In the genomic region with DNA sequence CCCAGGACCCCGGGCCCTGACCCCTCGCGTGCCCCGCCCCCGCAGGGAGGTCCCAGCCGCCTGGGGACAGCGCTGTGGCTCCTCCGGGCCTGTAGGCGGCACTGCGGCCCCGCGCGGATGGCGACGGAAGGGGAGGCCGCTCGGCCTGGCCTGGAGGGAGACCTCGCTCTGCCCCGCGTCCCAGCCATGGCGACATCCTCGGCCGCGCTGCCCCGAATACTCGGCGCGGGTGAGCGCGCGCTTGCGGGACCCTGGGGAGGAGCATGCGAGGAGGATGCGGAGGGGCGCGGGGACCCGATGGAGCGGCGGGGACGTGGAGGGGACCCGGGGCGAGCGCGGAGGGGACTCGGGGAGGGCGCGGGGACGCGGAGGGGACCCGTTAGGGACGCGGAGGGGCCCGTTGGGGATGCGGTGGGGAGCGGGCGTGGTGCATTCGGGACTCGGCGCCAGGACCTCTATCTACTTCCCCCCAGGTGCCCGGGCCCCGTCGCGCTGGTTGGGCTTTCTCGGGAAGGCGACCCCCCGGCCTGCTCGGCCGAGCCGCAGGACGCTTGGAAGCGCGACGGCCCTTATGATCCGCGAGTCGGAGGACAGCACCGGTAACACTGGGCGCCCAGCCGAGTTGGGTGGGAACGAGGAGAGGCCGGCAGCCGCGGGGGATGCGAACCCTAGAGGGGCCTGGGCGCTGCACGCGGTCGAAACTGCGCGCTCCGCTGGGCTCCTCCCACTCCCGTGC, we compare ENCODE assay signal across 1 cellular context.
TF ChIP-seq lines count a peak whose summit lies in the region.

TSS of gene MRPS2 (plus strand) at position 158 of the 736 bp plus-strand sequence. CDS start at position 187, 29 bp downstream.

TF ChIP-seq in HepG2, 621 proteins besides CTCF, POLR2A, EP300 and RAD21 (continued from another document and continues in another):
- TF ChIP-seq, protein P1, sequence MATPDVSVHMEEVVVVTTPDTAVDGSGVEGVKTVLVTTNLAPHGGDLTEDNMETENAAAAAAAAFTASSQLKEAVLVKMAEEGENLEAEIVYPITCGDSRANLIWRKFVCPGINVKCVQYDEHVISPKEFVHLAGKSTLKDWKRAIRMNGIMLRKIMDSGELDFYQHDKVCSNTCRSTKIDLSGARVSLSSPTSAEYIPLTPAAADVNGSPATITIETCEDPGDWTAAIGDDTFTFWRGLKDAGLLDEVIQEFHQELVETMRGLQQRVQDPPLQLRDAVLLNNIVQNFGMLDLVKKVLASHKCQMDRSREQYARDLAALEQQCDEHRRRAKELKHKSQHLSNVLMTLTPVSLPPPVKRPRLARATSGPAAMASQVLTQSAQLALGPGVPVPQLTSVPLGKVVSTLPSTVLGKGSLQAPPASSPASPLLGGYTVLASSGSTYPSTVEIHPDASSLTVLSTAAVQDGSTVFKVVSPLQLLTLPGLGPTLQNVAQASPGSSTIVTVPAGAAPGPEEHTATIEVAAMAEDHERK (CRISPR knock-in tag; IDR thresholded peaks at IDR 0.05; ENCODE audit: low read depth): 0 out of 2 replicates have a peak, but pooled peaks have one; percentile 27
- peak; percentile 38; the same call in 1 of the 2 replicates for TF ChIP-seq ZSCAN20 (CRISPR knock-in tag; IDR thresholded peaks at IDR 0.05; ENCODE audit: borderline replicate concordance)
- no peak for TF ChIP-seq DPF2 (CRISPR knock-in tag; IDR thresholded peaks at IDR 0.05; ENCODE audit: borderline replicate concordance, low read depth)
- TF ChIP-seq HNRNPK (IDR thresholded peaks at IDR 0.05; ENCODE audit: low read depth, low read length, poor library complexity, severe bottlenecking): peak; percentile 62
- peak; percentile 64 for TF ChIP-seq THAP9 (CRISPR knock-in tag; IDR thresholded peaks at IDR 0.05; ENCODE audit: borderline replicate concordance)
- peak; percentile 71 for TF ChIP-seq ZBTB14 (CRISPR knock-in tag; IDR thresholded peaks at IDR 0.05)
- peak; percentile 91 for TF ChIP-seq HOXA5 (CRISPR knock-in tag; IDR thresholded peaks at IDR 0.05)
- no peak for TF ChIP-seq ZEB1 (IDR thresholded peaks at IDR 0.05; ENCODE audit: insufficient replicate concordance, low read depth)
- peak; percentile 79 for TF ChIP-seq BHLHE40 (IDR thresholded peaks at IDR 0.05; ENCODE audit: low read length)
- TF ChIP-seq, protein P2, sequence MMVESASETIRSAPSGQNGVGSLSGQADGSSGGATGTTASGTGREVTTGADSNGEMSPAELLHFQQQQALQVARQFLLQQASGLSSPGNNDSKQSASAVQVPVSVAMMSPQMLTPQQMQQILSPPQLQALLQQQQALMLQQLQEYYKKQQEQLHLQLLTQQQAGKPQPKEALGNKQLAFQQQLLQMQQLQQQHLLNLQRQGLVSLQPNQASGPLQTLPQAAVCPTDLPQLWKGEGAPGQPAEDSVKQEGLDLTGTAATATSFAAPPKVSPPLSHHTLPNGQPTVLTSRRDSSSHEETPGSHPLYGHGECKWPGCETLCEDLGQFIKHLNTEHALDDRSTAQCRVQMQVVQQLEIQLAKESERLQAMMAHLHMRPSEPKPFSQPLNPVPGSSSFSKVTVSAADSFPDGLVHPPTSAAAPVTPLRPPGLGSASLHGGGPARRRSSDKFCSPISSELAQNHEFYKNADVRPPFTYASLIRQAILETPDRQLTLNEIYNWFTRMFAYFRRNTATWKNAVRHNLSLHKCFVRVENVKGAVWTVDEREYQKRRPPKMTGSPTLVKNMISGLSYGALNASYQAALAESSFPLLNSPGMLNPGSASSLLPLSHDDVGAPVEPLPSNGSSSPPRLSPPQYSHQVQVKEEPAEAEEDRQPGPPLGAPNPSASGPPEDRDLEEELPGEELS (CRISPR knock-in tag; IDR thresholded peaks at IDR 0.05): peak; percentile 52; the same call in 1 of the 2 replicates
- no peak for TF ChIP-seq JARID2 (CRISPR knock-in tag; IDR thresholded peaks at IDR 0.05; ENCODE audit: insufficient replicate concordance)
- TF ChIP-seq NFKB2 (CRISPR knock-in tag; IDR thresholded peaks at IDR 0.05; ENCODE audit: borderline replicate concordance): peak; percentile 76
- peak; percentile 94 for TF ChIP-seq RBFOX2 (IDR thresholded peaks at IDR 0.05; ENCODE audit: low read depth, low read length)
- no peak for TF ChIP-seq SP1 (IDR thresholded peaks at IDR 0.05)
- peak; percentile 81 for TF ChIP-seq SP1 (CRISPR knock-in tag; IDR thresholded peaks at IDR 0.05)
- no peak for TF ChIP-seq SRSF4 (IDR thresholded peaks at IDR 0.05; ENCODE audit: low read depth, low read length, poor library complexity, severe bottlenecking)
- TF ChIP-seq, protein P3, sequence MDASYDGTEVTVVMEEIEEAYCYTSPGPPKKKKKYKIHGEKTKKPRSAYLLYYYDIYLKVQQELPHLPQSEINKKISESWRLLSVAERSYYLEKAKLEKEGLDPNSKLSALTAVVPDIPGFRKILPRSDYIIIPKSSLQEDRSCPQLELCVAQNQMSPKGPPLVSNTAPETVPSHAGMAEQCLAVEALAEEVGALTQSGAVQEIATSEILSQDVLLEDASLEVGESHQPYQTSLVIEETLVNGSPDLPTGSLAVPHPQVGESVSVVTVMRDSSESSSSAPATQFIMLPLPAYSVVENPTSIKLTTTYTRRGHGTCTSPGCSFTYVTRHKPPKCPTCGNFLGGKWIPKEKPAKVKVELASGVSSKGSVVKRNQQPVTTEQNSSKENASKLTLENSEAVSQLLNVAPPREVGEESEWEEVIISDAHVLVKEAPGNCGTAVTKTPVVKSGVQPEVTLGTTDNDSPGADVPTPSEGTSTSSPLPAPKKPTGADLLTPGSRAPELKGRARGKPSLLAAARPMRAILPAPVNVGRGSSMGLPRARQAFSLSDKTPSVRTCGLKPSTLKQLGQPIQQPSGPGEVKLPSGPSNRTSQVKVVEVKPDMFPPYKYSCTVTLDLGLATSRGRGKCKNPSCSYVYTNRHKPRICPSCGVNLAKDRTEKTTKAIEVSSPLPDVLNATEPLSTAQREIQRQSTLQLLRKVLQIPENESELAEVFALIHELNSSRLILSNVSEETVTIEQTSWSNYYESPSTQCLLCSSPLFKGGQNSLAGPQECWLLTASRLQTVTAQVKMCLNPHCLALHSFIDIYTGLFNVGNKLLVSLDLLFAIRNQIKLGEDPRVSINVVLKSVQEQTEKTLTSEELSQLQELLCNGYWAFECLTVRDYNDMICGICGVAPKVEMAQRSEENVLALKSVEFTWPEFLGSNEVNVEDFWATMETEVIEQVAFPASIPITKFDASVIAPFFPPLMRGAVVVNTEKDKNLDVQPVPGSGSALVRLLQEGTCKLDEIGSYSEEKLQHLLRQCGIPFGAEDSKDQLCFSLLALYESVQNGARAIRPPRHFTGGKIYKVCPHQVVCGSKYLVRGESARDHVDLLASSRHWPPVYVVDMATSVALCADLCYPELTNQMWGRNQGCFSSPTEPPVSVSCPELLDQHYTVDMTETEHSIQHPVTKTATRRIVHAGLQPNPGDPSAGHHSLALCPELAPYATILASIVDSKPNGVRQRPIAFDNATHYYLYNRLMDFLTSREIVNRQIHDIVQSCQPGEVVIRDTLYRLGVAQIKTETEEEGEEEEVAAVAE (CRISPR knock-in tag; IDR thresholded peaks at IDR 0.05; ENCODE audit: borderline replicate concordance): 0 out of 2 replicates have a peak, but pooled peaks have one; percentile 22
- peak; percentile 98 for TF ChIP-seq DNMT1 (CRISPR knock-in tag; IDR thresholded peaks at IDR 0.05)
- no peak; the same call in 1 of the 2 replicates for TF ChIP-seq LBX2 (CRISPR knock-in tag; IDR thresholded peaks at IDR 0.05; ENCODE audit: borderline replicate concordance)
- TF ChIP-seq NBN (conservative IDR thresholded peaks at IDR 0.05): no peak
- TF ChIP-seq HNRNPLL (IDR thresholded peaks at IDR 0.05; ENCODE audit: low read depth, low read length, poor library complexity, severe bottlenecking): peak; percentile 37
- no peak for TF ChIP-seq HHEX (CRISPR knock-in tag; IDR thresholded peaks at IDR 0.05)
- no peak for TF ChIP-seq ASH2L (IDR thresholded peaks at IDR 0.05; ENCODE audit: insufficient read length, low read depth, low read length)
- TF ChIP-seq AHR (CRISPR knock-in tag; IDR thresholded peaks at IDR 0.05): no peak
- TF ChIP-seq POLR2AphosphoS2 (IDR thresholded peaks at IDR 0.05; ENCODE audit: low read depth, low read length): no peak
- no peak for TF ChIP-seq ATF1 (CRISPR knock-in tag; IDR thresholded peaks at IDR 0.05)
- TF ChIP-seq SIN3A (IDR thresholded peaks at IDR 0.05; ENCODE audit: borderline replicate concordance, low read depth, low read length): peak; percentile 28; the same call in 1 of the 2 replicates
- 0 out of 2 replicates have a peak, but pooled peaks have one; percentile 41 for TF ChIP-seq ZNF354B (CRISPR knock-in tag; IDR thresholded peaks at IDR 0.05)
- peak; percentile 82; the same call in 1 of the 2 replicates for TF ChIP-seq KLF9 (CRISPR knock-in tag; IDR thresholded peaks at IDR 0.05; ENCODE audit: low read depth)
- TF ChIP-seq, protein P4, sequence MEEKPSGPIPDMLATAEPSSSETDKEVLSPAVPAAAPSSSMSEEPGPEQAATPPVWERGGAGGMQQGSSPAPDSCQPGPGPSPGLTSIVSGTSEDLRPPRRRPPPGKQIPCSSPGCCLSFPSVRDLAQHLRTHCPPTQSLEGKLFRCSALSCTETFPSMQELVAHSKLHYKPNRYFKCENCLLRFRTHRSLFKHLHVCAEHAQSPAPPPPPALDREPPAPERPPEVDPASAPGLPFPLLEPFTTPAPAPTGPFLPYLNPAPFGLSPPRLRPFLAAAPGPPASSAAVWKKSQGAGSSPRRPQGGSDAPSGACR (CRISPR knock-in tag; IDR thresholded peaks at IDR 0.05): no peak; the same call in 1 of the 2 replicates
- TF ChIP-seq NR2F1 (CRISPR knock-in tag; IDR thresholded peaks at IDR 0.05): peak in 1 of 2 experiments; percentile 78; a peak in 2 of 4 replicates
- TF ChIP-seq SALL1 (CRISPR knock-in tag; IDR thresholded peaks at IDR 0.05): peak; percentile 81
- no peak for TF ChIP-seq ZNF260 (CRISPR knock-in tag; IDR thresholded peaks at IDR 0.05; ENCODE audit: borderline replicate concordance, low read depth)
- no peak for TF ChIP-seq TBL1XR1 (IDR thresholded peaks at IDR 0.05; ENCODE audit: borderline replicate concordance, low read length, partially characterized antibody)
- TF ChIP-seq, protein P5, sequence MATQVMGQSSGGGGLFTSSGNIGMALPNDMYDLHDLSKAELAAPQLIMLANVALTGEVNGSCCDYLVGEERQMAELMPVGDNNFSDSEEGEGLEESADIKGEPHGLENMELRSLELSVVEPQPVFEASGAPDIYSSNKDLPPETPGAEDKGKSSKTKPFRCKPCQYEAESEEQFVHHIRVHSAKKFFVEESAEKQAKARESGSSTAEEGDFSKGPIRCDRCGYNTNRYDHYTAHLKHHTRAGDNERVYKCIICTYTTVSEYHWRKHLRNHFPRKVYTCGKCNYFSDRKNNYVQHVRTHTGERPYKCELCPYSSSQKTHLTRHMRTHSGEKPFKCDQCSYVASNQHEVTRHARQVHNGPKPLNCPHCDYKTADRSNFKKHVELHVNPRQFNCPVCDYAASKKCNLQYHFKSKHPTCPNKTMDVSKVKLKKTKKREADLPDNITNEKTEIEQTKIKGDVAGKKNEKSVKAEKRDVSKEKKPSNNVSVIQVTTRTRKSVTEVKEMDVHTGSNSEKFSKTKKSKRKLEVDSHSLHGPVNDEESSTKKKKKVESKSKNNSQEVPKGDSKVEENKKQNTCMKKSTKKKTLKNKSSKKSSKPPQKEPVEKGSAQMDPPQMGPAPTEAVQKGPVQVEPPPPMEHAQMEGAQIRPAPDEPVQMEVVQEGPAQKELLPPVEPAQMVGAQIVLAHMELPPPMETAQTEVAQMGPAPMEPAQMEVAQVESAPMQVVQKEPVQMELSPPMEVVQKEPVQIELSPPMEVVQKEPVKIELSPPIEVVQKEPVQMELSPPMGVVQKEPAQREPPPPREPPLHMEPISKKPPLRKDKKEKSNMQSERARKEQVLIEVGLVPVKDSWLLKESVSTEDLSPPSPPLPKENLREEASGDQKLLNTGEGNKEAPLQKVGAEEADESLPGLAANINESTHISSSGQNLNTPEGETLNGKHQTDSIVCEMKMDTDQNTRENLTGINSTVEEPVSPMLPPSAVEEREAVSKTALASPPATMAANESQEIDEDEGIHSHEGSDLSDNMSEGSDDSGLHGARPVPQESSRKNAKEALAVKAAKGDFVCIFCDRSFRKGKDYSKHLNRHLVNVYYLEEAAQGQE (IDR thresholded peaks at IDR 0.05; ENCODE audit: borderline replicate concordance in 1 of 2, low read depth in 1 of 2, low read length in 2 of 2): no peak
- peak; percentile 65; the same call in 1 of the 2 replicates for TF ChIP-seq DR1 (CRISPR knock-in tag; IDR thresholded peaks at IDR 0.05)
- TF ChIP-seq ZSCAN29 (CRISPR knock-in tag; conservative IDR thresholded peaks at IDR 0.05): 0 out of 2 replicates have a peak, but pooled peaks have one; percentile 42
- no peak for TF ChIP-seq ZNF383 (CRISPR knock-in tag; IDR thresholded peaks at IDR 0.05; ENCODE audit: borderline replicate concordance)
